In the genomic region with DNA sequence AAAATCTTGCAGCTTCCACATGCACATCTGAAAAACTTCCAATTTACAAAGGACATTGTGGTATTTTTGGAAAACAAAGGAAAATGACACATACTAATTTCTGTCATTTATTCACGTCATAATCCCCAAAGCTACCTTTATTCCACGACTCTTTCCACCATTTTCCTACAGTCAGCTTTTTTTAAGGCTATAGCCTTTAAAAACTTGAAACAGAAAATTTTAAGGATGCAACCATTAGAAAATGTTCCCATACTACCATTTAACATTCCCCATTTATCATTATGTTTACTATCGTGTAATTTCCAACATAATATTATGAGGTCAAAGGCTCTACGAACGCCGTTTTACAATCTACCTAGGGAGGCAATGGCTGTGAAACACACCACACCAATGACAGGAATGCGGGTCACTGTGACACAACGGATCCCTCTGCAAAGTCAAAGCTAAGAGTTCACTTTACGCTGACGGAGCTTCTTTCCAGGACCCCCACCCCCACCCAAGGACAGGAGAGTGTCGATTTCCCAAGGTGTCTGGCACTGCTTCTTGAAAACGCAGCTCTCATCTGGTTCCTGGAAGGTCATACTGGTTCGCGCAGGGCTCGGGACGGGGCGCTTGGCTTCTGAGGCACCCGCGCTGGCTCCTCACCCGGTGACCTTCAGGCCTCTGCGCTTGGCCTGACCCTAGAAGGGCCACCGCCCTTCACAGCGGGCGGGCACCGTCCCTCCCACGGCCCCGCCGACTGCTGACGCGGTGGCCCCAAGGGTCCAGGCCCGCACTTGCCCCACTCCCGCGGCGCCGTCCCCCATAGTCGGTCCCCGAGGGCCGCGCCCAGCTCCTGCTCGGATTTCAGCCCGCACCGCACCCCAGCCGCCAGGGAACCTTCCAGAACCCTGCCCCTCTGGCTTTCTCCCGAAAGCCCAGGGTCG, we compare ENCODE assay signal across 8 cellular contexts. TPM values are rescaled to one million over a fixed set of nuclear protein-coding genes. Genes with fewer than 3 reads are reported as not detected.
DNase-seq lines count a peak whose midpoint lies in the region; ATAC-seq and TF ChIP-seq lines count a peak whose summit lies in the region.

No MANE protein-coding gene starts in this region.

- peak in 1 of 2 donors; percentile 46 for TF ChIP-seq POLR2A in adrenal gland (IDR thresholded peaks at IDR 0.05)

- WGBS in adrenal gland, 4 donors = 8 to 30% (median 12%) methylated on average over 10 to 45 of the region's 45 CpGs
- 5 to 10% (median 10%) methylated on average over 43 to 45 of the region's 45 CpGs for WGBS in psoas muscle, 3 donors

- no peak for DNase-seq in CD8-positive, alpha-beta T cell
- no peak for DNase-seq in HL-60 (ENCODE audit: low read depth in 1 of 2, low spot score in 1 of 2)
- DNase-seq in adrenal gland = peak; percentile 71 to 89 (median 77)
- DNase-seq in left ventricle myocardium superior = peak; percentile 73
- DNase-seq in psoas muscle = peak; percentile 71 to 76
- no peak for DNase-seq in NCI-H187 (lab: John Stamatoyannopoulos, UW)
- no peak for DNase-seq in kidney glomerular epithelial cell (lab: John Stamatoyannopoulos, UW)

- peak overlapping the region; percentile 81 for H3K27ac Mint-ChIP-seq in CD8-positive, alpha-beta T cell

- H3K36me3 Mint-ChIP-seq in CD8-positive, alpha-beta T cell = no peaks in the 10 kb centered on the region

- H3K4me3 ChIP-seq in CD8-positive, alpha-beta T cell (ENCODE audit: low read depth, low read length) = peak overlapping the region; percentile 45
- H3K4me3 ChIP-seq in HL-60 (replicated peaks; ENCODE audit: insufficient read depth, low read length) = peak overlapping the region; percentile 78
- H3K4me3 ChIP-seq in adrenal gland = peak overlapping the region in 2 of 4 donors; percentile 76 to 79
- H3K4me3 ChIP-seq in psoas muscle = peak overlapping the region; percentile 83

- peak overlapping the region; percentile 76 for H3K27ac ChIP-seq in CD8-positive, alpha-beta T cell (ENCODE audit: low read depth, low read length)
- peak overlapping the region; percentile 67 for H3K27ac ChIP-seq in HL-60 (replicated peaks)
- peak overlapping the region; percentile 79 to 98 (median 89) for H3K27ac ChIP-seq in adrenal gland
- peak overlapping the region; percentile 83 for H3K27ac ChIP-seq in psoas muscle

- H3K4me1 ChIP-seq in CD8-positive, alpha-beta T cell (ENCODE audit: insufficient read depth, low read length) = peaks cover 5% of the 10 kb centered on the region
- peaks cover 0 to 10% of the 10 kb centered on the region in 2 donors for H3K4me1 ChIP-seq in adrenal gland (replicated peaks in 1 of 2)
- peaks cover 4% of the 10 kb centered on the region for H3K4me1 ChIP-seq in psoas muscle

- H3K4me3 Mint-ChIP-seq in CD8-positive, alpha-beta T cell = peak overlapping the region; percentile 85

- peaks cover 1% of the 10 kb centered on the region for H3K27me3 Mint-ChIP-seq in CD8-positive, alpha-beta T cell (ENCODE audit: low read depth)

- peaks cover 10% of the 10 kb centered on the region for H3K4me1 Mint-ChIP-seq in CD8-positive, alpha-beta T cell (ENCODE audit: low read depth)

- no peaks in the 10 kb centered on the region for H3K36me3 ChIP-seq in CD8-positive, alpha-beta T cell (ENCODE audit: insufficient read depth, low read length)
- H3K36me3 ChIP-seq in adrenal gland (replicated peaks in 1 of 2) = no peaks in the 10 kb centered on the region
- H3K36me3 ChIP-seq in psoas muscle (ENCODE audit: insufficient read depth in 1 of 2, low read depth in 1 of 2) = no peaks in the 10 kb centered on the region

- peak; percentile 39 for ATAC-seq in CD8-positive, alpha-beta T cell
- ATAC-seq in GM19463 (IDR thresholded peaks at IDR 0.05; ENCODE audit: unreplicated experiment) (peak; percentile 30), left ventricle myocardium superior (peak; percentile 73), psoas muscle (peak; percentile 43 to 65 (median 57))

- POLR2A ChIA-PET in CD8-positive, alpha-beta T cell (lab: Charles Lee) = interaction anchor here (1.0 to 1.2 kb wide), 2 partner anchors 9 to 127 kb away, joined by 3 to 4 read pairs; no protein-coding TSS in a partner anchor

- CTCF ChIA-PET in CD8-positive, alpha-beta T cell (lab: Charles Lee) = no interaction called here

- H3K9me3 ChIP-seq in CD8-positive, alpha-beta T cell (ENCODE audit: low read length) = no peaks in the 10 kb centered on the region
- H3K9me3 ChIP-seq in adrenal gland (replicated peaks in 1 of 3) (no peaks in the 10 kb centered on the region), psoas muscle (no peaks in the 10 kb centered on the region)

- TF ChIP-seq CTCF in CD8-positive, alpha-beta T cell (IDR thresholded peaks at IDR 0.05) = no peak
- no peak for TF ChIP-seq CTCF in HL-60 (IDR thresholded peaks at IDR 0.05; ENCODE audit: insufficient read depth, low read length)
- peak in 2 of 6 experiments; percentile 21 to 35 for TF ChIP-seq CTCF in adrenal gland (IDR thresholded peaks at IDR 0.05)
- TF ChIP-seq CTCF in psoas muscle (IDR thresholded peaks at IDR 0.05) = no peak

- peaks cover 12% of the 10 kb centered on the region for H3K9me3 Mint-ChIP-seq in CD8-positive, alpha-beta T cell

- H3K27me3 ChIP-seq in CD8-positive, alpha-beta T cell (ENCODE audit: insufficient read depth, low read length) = no peaks in the 10 kb centered on the region
- H3K27me3 ChIP-seq in HL-60 (ENCODE audit: insufficient read depth, poor library complexity, severe bottlenecking) (no peaks in the 10 kb centered on the region), adrenal gland (no peaks in the 10 kb centered on the region), psoas muscle (ENCODE audit: insufficient read depth in 3 of 3, low read length in 2 of 3) (peaks cover 0 to 2% (median 0%) of the 10 kb centered on the region in 3 donors)

- intact Hi-C loops in CD8-positive, alpha-beta T cell (cut with DNase I, micrococcal nuclease) = loop anchor here (1.0 to 10.0 kb wide), 14 partner anchors 51 to 983 kb away; a partner anchor contains a TSS
- intact Hi-C loops in adrenal gland (cut with DNase I) = no loop called here
- intact Hi-C loops in left ventricle myocardium superior (cut with micrococcal nuclease) = no loop called here
- intact Hi-C loops in psoas muscle (cut with DNase I) = loop anchor here in 1 of 2 donors (5.0 kb wide), 1 partner anchor 76 kb away; no protein-coding TSS in a partner anchor

RNA-seq across cellular contexts. Expression of a gene that starts 50.6 kb away (rescaled TPM):
- total RNA-seq in CD8-positive, alpha-beta T cell = 10 to 100 TPM in 1 of 2 experiments, 1 to 10 TPM in 1; 8.9 to 10.4 TPM
- total RNA-seq in adrenal gland (10 to 100 TPM in 3 of 8 donors, 1 to 10 TPM in 5; 3.6 to 13.4 (median 8.1) TPM), left ventricle myocardium superior (14.6 TPM), psoas muscle (10 to 100 TPM; 13.5 to 51.3 (median 26.3) TPM)
- polyA plus RNA-seq in adrenal gland (10 to 100 TPM; 13.4 to 19.7 (median 14.5) TPM), psoas muscle (10 to 100 TPM in 2 of 3 donors, 1 to 10 TPM in 1; 6.6 to 29.2 (median 10.1) TPM)

Comparison
In these comparisons a context has a peak if more than half of its experiments do, and no peak if none do; other contexts are left out.
1. DNase-seq: peak in adrenal gland (7 of 7), left ventricle myocardium superior (single experiment) and psoas muscle (2 of 2); none in CD8-positive, alpha-beta T cell (0 of 7), HL-60 (0 of 2), NCI-H187 (0 of 2) and kidney glomerular epithelial cell (single experiment).
2. intact Hi-C loops: an anchor here in CD8-positive, alpha-beta T cell (1.0 to 10.0 kb wide); none called in adrenal gland and left ventricle myocardium superior.
3. Peak in every context shown above with its lines, with median percentiles within 50 percentile points of each other: ATAC-seq and H3K27ac ChIP-seq.